In the genomic region with DNA sequence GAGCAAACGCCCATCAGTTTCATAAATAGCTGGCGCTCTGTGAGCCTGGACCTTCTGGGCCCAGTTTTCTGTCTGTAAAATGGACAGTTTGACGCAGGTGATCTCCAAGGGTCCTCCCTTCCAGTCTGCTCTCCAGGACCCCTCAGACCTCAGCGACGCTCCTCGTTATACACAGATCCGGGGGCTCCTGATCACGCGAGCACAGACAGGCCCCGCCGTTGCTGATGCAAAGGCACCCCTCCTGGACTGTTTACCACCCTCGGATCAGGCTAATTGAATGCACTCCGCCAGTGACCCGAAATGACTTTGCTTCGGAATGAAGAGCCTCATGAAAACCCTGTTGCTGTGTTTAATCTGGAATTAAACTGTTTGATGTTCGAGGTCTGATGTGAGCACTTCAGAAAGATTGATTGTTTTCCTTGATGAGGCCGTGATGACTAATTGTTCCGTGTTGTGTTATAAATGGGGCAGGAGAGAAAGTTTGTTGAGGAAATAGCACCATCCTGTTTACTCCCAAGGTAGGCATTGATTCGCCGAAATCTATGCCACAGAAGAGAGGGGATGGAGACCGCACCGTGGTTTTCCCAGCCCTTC, we compare ENCODE assay signal across 19 cellular contexts.
A peak's percentile ranks its signal among the peaks of the same experiment; 100 is the strongest.
DNase-seq lines count a peak whose midpoint lies in the region; TF ChIP-seq lines count a peak whose summit lies in the region.
"Had no signal": no experiment of that assay in that cellular context is flagged by ENCODE, and none has a peak within 500 bp of the region (broad histone marks: within the 10 kb centered on the region; RNA-seq: fewer than 3 reads in every experiment).

No MANE protein-coding gene starts in this region.

- H3K9me3 ChIP-seq in osteoblast (ENCODE audit: low read depth, low read length) = no peaks in the 10 kb centered on the region

- peaks cover 5% of the 10 kb centered on the region for H3K27me3 ChIP-seq in osteoblast (ENCODE audit: insufficient read depth, low read length)

- H3K27ac ChIP-seq in C4-2B (peak overlapping the region; percentile 62), VCaP (peak overlapping the region; percentile 90), osteoblast (ENCODE audit: low read depth, low read length) (no peak overlapping the region)
- H3K27ac ChIP-seq: GM23248, KMS-11 had no signal

- H3K4me1 ChIP-seq in osteoblast (ENCODE audit: insufficient read depth, low read length) = no peaks in the 10 kb centered on the region

- H4K20me1 ChIP-seq in osteoblast (ENCODE audit: insufficient read depth, low read length) = no peaks in the 10 kb centered on the region

- no peak overlapping the region for H3K4me2 ChIP-seq in osteoblast (ENCODE audit: insufficient read depth, low read length)
- H3K4me2 ChIP-seq: KMS-11 had no signal

- no peaks in the 10 kb centered on the region for H3K36me3 ChIP-seq in osteoblast (ENCODE audit: insufficient read depth, low read length)

- no peaks in the 10 kb centered on the region for H3K79me2 ChIP-seq in osteoblast (ENCODE audit: insufficient read depth, low read length)

- H2AFZ ChIP-seq in osteoblast (ENCODE audit: low read length) = no peak overlapping the region
- H2AFZ ChIP-seq: GM23248 had no signal

- no peak overlapping the region for H3K4me3 ChIP-seq in osteoblast (ENCODE audit: insufficient read depth, low read length)
- H3K4me3 ChIP-seq: GM23248 had no signal

- no peak for TF ChIP-seq CTCF in C4-2B (conservative IDR thresholded peaks at IDR 0.05)
- no peak for TF ChIP-seq CTCF in VCaP (conservative IDR thresholded peaks at IDR 0.05)
- TF ChIP-seq CTCF in osteoblast (IDR thresholded peaks at IDR 0.05; ENCODE audit: extremely low read depth, low read depth, low read length) = no peak

- DNase-seq in LoVo (ENCODE audit: low spot score) (peak; percentile 18), osteoblast (ENCODE audit: insufficient read length, low spot score, missing footprints) (peak; percentile 49), COLO668 (lab: John Stamatoyannopoulos, UW; ENCODE audit: unreplicated experiment) (no peak), NCI-H1048 (lab: John Stamatoyannopoulos, UW) (no peak), cerebellum (ENCODE audit: low spot score) (no peak)
- no peak for DNase-seq in activated naive CD4-positive, alpha-beta T cell treated with anti-CD3 and anti-CD28 coated beads, Interleukin-2, amount 50 U/mL, for 16 hours
- DNase-seq: AML-193; Calu3; CD4-positive, alpha-beta T cell; DMS79 treated with DMSO at 0.1 percent for 48 hours; GM23248; NCI-H187 treated with DMSO at 0.1 percent for 48 hours; NCI-H2171; NCI-H446 treated with DMSO at 0.1 percent for 48 hours; NCI-H774; T-cell had no signal

Comparison
In these comparisons a context has a peak if more than half of its experiments do, and no peak if none do; other contexts are left out.
1. DNase-seq: peak in LoVo (single experiment) and osteoblast (single experiment); none in COLO668 (single experiment), NCI-H1048 (single experiment), cerebellum (single experiment) and activated naive CD4-positive, alpha-beta T cell treated with anti-CD3 and anti-CD28 coated beads, Interleukin-2, amount 50 U/mL, for 16 hours (single experiment).